In genomic region chr3:146172586-146172985, GRCh38 we compare ENCODE assay signal across 29 cellular contexts. TPM values are rescaled to one million over a fixed set of nuclear protein-coding genes. Genes with fewer than 3 reads are reported as not detected.
"Had no signal": no experiment of that assay in that cellular context is flagged by ENCODE, and none has a peak within 500 bp of the region (broad histone marks: within the 10 kb centered on the region; RNA-seq: fewer than 3 reads in every experiment).

No MANE protein-coding gene starts in this region.

- H3K4me3 Mint-ChIP-seq: immature natural killer cell; naive thymus-derived CD4-positive, alpha-beta T cell; natural killer cell treated with Interleukin-12 subunit alpha and Interleukin-12 subunit beta and Interleukin-15 and Interleukin-18, amount 100 ng/mL, for 72 hours; stimulated activated memory B cell treated with anti-CD40 and anti-IgM and Interleukin-4, amounts not matched to agents 10 μg/mL and 1 μg/mL and 100 μg/mL, for 72 hours; stimulated activated naive CD8-positive, alpha-beta T cell treated with anti-CD3 and anti-CD28 coated beads, Interleukin-15, amount 100 ng/mL, for 72 hours had no signal

- H3K4me1 Mint-ChIP-seq: immature natural killer cell; stimulated activated memory B cell treated with anti-CD40 and anti-IgM and Interleukin-4, amounts not matched to agents 10 μg/mL and 1 μg/mL and 100 μg/mL, for 72 hours; stimulated activated naive CD8-positive, alpha-beta T cell treated with anti-CD3 and anti-CD28 coated beads, Interleukin-15, amount 100 ng/mL, for 72 hours had no signal

- ATAC-seq: left colon; mucosa of descending colon; naive thymus-derived CD4-positive, alpha-beta T cell; natural killer cell treated with Interleukin-12 subunit alpha and Interleukin-12 subunit beta and Interleukin-15 and Interleukin-18, amount 100 ng/mL, for 72 hours; pancreas; right cardiac atrium; sciatic nerve; stimulated activated memory B cell treated with anti-CD40 and anti-IgM and Interleukin-4, amounts not matched to agents 10 μg/mL and 1 μg/mL and 100 μg/mL, for 72 hours; stimulated activated naive CD8-positive, alpha-beta T cell treated with anti-CD3 and anti-CD28 coated beads, Interleukin-15, amount 100 ng/mL, for 72 hours had no signal

- DNase-seq: hypothalamus; immature natural killer cell; kidney; left colon; left ventricle myocardium inferior; mesendoderm; midbrain; mucosa of descending colon; naive thymus-derived CD4-positive, alpha-beta T cell; pancreas; posterior cingulate gyrus; retina; right cardiac atrium; spleen; stimulated activated CD4-positive, alpha-beta T cell treated with anti-CD3 and anti-CD28 coated beads, Interleukin-2, amount 100 ng/mL, for 48 hours; stimulated activated CD4-positive, alpha-beta T cell treated with anti-CD3 and anti-CD28 coated beads, Interleukin-4, amount 100 ng/mL, for 4 hours; stimulated activated CD8-positive, alpha-beta memory T cell treated with anti-CD3 and anti-CD28 coated beads, Interleukin-4, amount 100 ng/mL, for 48 hours; stimulated activated naive CD4-positive, alpha-beta T cell treated with Interleukin-2 at 50 U/mL for 16 hours; stimulated activated naive CD8-positive, alpha-beta T cell treated with anti-CD3 and anti-CD28 coated beads, Interleukin-15, amount 100 ng/mL, for 72 hours; substantia nigra; upper lobe of left lung had no signal

- H3K36me3 Mint-ChIP-seq: immature natural killer cell; naive thymus-derived CD4-positive, alpha-beta T cell; natural killer cell treated with Interleukin-12 subunit alpha and Interleukin-12 subunit beta and Interleukin-15 and Interleukin-18, amount 100 ng/mL, for 72 hours; stimulated activated memory B cell treated with anti-CD40 and anti-IgM and Interleukin-4, amounts not matched to agents 10 μg/mL and 1 μg/mL and 100 μg/mL, for 72 hours had no signal

- H3K36me3 ChIP-seq: left ventricle myocardium inferior, pancreas, prostate gland, spleen, vagina had no signal

- H3K9me3 ChIP-seq: left ventricle myocardium inferior, mucosa of descending colon, pancreas, prostate gland, spleen, tibial nerve, upper lobe of left lung, vagina had no signal

- H3K4me3 ChIP-seq: left ventricle myocardium inferior, lung, mucosa of descending colon, pancreas, prostate gland, skin epidermis, spleen, tibial nerve, upper lobe of left lung, vagina had no signal

- H3K27ac Mint-ChIP-seq: immature natural killer cell; naive thymus-derived CD4-positive, alpha-beta T cell; natural killer cell treated with Interleukin-12 subunit alpha and Interleukin-12 subunit beta and Interleukin-15 and Interleukin-18, amount 100 ng/mL, for 72 hours; stimulated activated memory B cell treated with anti-CD40 and anti-IgM and Interleukin-4, amounts not matched to agents 10 μg/mL and 1 μg/mL and 100 μg/mL, for 72 hours; stimulated activated naive CD8-positive, alpha-beta T cell treated with anti-CD3 and anti-CD28 coated beads, Interleukin-15, amount 100 ng/mL, for 72 hours had no signal

- H3K27ac ChIP-seq: left ventricle myocardium inferior, pancreas, prostate gland, skin epidermis, spleen, tibial nerve, upper lobe of left lung, vagina had no signal

- H3K27me3 ChIP-seq: pancreas, spleen, tibial nerve, upper lobe of left lung, vagina had no signal

- H3K4me1 ChIP-seq: left ventricle myocardium inferior, prostate gland, spleen, upper lobe of left lung, vagina had no signal

RNA-seq across cellular contexts. Expression of gene PLOD2, which starts 11.6 kb away (rescaled TPM):
- polyA plus RNA-seq: immature natural killer cell; naive thymus-derived CD4-positive, alpha-beta T cell had no signal
